16 cellular contexts compared by ENCODE assay signal in the genomic region with DNA sequence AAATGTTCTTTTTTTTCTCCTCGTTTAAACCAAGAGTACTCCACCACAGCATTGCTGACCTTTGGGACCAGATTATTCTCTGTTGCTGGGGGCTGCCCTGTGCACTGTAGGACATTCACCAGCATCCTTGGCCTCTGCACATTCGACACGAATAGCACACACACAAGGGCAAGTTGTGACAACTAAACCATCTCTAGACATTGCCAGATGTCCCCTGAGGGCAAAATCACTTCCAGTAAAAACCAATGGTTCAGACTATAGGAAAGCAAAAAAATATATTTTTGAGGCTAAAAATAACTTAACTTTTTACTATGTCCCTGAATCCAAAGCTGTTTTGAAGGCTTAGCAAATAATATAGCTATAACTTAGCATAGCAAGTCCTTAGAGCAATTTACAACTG.
"Had no signal": no experiment of that assay in that cellular context is flagged by ENCODE, and none has a peak within 500 bp of the region (broad histone marks: within the 10 kb centered on the region; RNA-seq: fewer than 3 reads in every experiment).

No MANE protein-coding gene starts in this region.

- DNase-seq: effector CD4-positive, alpha-beta T cell; endodermal cell; immature natural killer cell; left lung; lower lobe of right lung; mesendoderm; naive B cell; stimulated activated CD4-positive, alpha-beta T cell treated with anti-CD3 and anti-CD28 coated beads, Interleukin-2, amount 100 ng/mL, for 24 hours; stimulated activated CD4-positive, alpha-beta T cell treated with anti-CD3 and anti-CD28 coated beads, Interleukin-4, amount 100 ng/mL, for 4 hours; stimulated activated naive B cell treated with anti-CD40 and anti-IgM and Interleukin-4, amounts not matched to agents 10 μg/mL and 1 μg/mL and 100 μg/mL, for 72 hours; stimulated activated naive CD8-positive, alpha-beta T cell treated with anti-CD3 and anti-CD28 coated beads, Interleukin-15, amount 100 ng/mL, for 72 hours; testis had no signal

- H3K4me1 ChIP-seq: left lung, lower lobe of right lung, testis, tibial nerve had no signal

- H3K27me3 Mint-ChIP-seq: naive B cell; stimulated activated naive B cell treated with anti-CD40 and anti-IgM and Interleukin-4, amounts not matched to agents 10 μg/mL and 1 μg/mL and 100 μg/mL, for 72 hours; stimulated activated naive CD8-positive, alpha-beta T cell treated with anti-CD3 and anti-CD28 coated beads, Interleukin-15, amount 100 ng/mL, for 72 hours had no signal

- H3K4me3 Mint-ChIP-seq: endodermal cell; immature natural killer cell; naive B cell; nephron; stimulated activated naive B cell treated with anti-CD40 and anti-IgM and Interleukin-4, amounts not matched to agents 10 μg/mL and 1 μg/mL and 100 μg/mL, for 72 hours; stimulated activated naive CD8-positive, alpha-beta T cell treated with anti-CD3 and anti-CD28 coated beads, Interleukin-15, amount 100 ng/mL, for 72 hours had no signal

- H3K9me3 ChIP-seq: testis had no signal

- H3K27ac Mint-ChIP-seq: endodermal cell; immature natural killer cell; naive B cell; nephron; stimulated activated naive B cell treated with anti-CD40 and anti-IgM and Interleukin-4, amounts not matched to agents 10 μg/mL and 1 μg/mL and 100 μg/mL, for 72 hours; stimulated activated naive CD8-positive, alpha-beta T cell treated with anti-CD3 and anti-CD28 coated beads, Interleukin-15, amount 100 ng/mL, for 72 hours had no signal

- H3K4me1 Mint-ChIP-seq: immature natural killer cell; naive B cell; stimulated activated naive B cell treated with anti-CD40 and anti-IgM and Interleukin-4, amounts not matched to agents 10 μg/mL and 1 μg/mL and 100 μg/mL, for 72 hours; stimulated activated naive CD8-positive, alpha-beta T cell treated with anti-CD3 and anti-CD28 coated beads, Interleukin-15, amount 100 ng/mL, for 72 hours had no signal

- ATAC-seq: left lung; lower lobe of right lung; sciatic nerve; stimulated activated naive B cell treated with anti-CD40 and anti-IgM and Interleukin-4, amounts not matched to agents 10 μg/mL and 1 μg/mL and 100 μg/mL, for 72 hours; stimulated activated naive CD8-positive, alpha-beta T cell treated with anti-CD3 and anti-CD28 coated beads, Interleukin-15, amount 100 ng/mL, for 72 hours had no signal

- H3K36me3 ChIP-seq: left lung, lower lobe of right lung had no signal

- H3K27ac ChIP-seq: coronary artery, left lung, lower lobe of right lung, testis, tibial nerve had no signal

- H3K4me3 ChIP-seq: coronary artery, left lung, lower lobe of right lung, testis, tibial nerve had no signal

- H3K27me3 ChIP-seq: left lung, testis, tibial nerve had no signal
